ENCODE assay signal across 8 cellular contexts in genomic region chr3:98039322-98040024, GRCh38. TPM values are rescaled to one million over a fixed set of nuclear protein-coding genes. Genes with fewer than 3 reads are reported as not detected.
DNase-seq lines count a peak whose midpoint lies in the region; ATAC-seq and TF ChIP-seq lines count a peak whose summit lies in the region.

No MANE protein-coding gene starts in this region.

- H3F3A ChIP-seq in SK-N-SH (replicated peaks; ENCODE audit: insufficient read depth) = no peaks in the 10 kb centered on the region

- H2AFZ ChIP-seq in SK-N-SH (ENCODE audit: low read depth) = peak overlapping the region; percentile 85

- H3K9me2 ChIP-seq in SK-N-SH = no peaks in the 10 kb centered on the region

- H4K20me1 ChIP-seq in SK-N-SH (ENCODE audit: insufficient read depth) = no peaks in the 10 kb centered on the region

- H3K4me3 Mint-ChIP-seq in type B pancreatic cell = peak overlapping the region; percentile 93

- peak; percentile 72 for DNase-seq in GM12864 (ENCODE audit: low read depth)
- DNase-seq in NB4 (ENCODE audit: low read depth) = peak; percentile 82
- peak; percentile 42 for DNase-seq in SK-N-SH
- DNase-seq in activated naive CD4-positive, alpha-beta T cell treated with anti-CD3 and anti-CD28 coated beads, Interleukin-2, amount 50 U/mL, for 72 hours (ENCODE audit: low spot score in 2 of 2) = peak; percentile 65 to 68
- DNase-seq in head of caudate nucleus = peak; percentile 4 to 87 (median 68)
- DNase-seq in pons (ENCODE audit: low spot score) = peak; percentile 96
- DNase-seq in type B pancreatic cell (ENCODE audit: extremely low spot score, unreplicated experiment) = no peak

- peaks cover 23% of the 10 kb centered on the region for H3K27me3 Mint-ChIP-seq in type B pancreatic cell

- no peak overlapping the region for H3K27ac ChIP-seq in SK-N-SH (ENCODE audit: low read depth in 2 of 2, low read length in 1 of 2)

- no peak overlapping the region for H3K9ac ChIP-seq in SK-N-SH

- no peak for TF ChIP-seq POLR2A in NB4 (IDR thresholded peaks at IDR 0.05; ENCODE audit: extremely low read depth, insufficient read length)

- peak; percentile 81 for TF ChIP-seq RAD21 in SK-N-SH (IDR thresholded peaks at IDR 0.05; ENCODE audit: low read length)

- H3K4me2 ChIP-seq in SK-N-SH = peak overlapping the region; percentile 74

- TF ChIP-seq CTCF in GM12864 (IDR thresholded peaks at IDR 0.05; ENCODE audit: low read depth, low read length, missing control alignments) (peak; percentile 82), NB4 (IDR thresholded peaks at IDR 0.05; ENCODE audit: low read depth, low read length) (peak; percentile 67), SK-N-SH (IDR thresholded peaks at IDR 0.05) (peak; percentile 96), type B pancreatic cell (conservative IDR thresholded peaks at IDR 0.05) (peak; percentile 96)

- no peaks in the 10 kb centered on the region; a peak in 1 of 4 replicates for H3K4me1 ChIP-seq in SK-N-SH (ENCODE audit: control insufficient read depth in 1 of 2, insufficient read depth in 2 of 2, low read depth in 1 of 2, low read length in 1 of 2)

- CTCF ChIA-PET in SK-N-SH (lab: Yijun Ruan, JAX) = interaction anchor here (0.6 to 7.9 kb wide), 44 partner anchors 8 to 1591 kb away, joined by 3 to 82 read pairs (median 4); partner anchors contain the start of gene OR5K4

- peak; percentile 95 for ATAC-seq in HG02610 (IDR thresholded peaks at IDR 0.05; ENCODE audit: unreplicated experiment)
- peak; percentile 84 to 95 for ATAC-seq in activated naive CD4-positive, alpha-beta T cell treated with anti-CD3 and anti-CD28 coated beads, Interleukin-2, amount 50 U/mL, for 72 hours

- no peak for TF ChIP-seq EP300 in SK-N-SH (IDR thresholded peaks at IDR 0.05; ENCODE audit: borderline replicate concordance in 1 of 2, low read depth in 1 of 2, low read length in 1 of 2)

- H3K27me3 ChIP-seq in SK-N-SH (ENCODE audit: insufficient read depth) = no peaks in the 10 kb centered on the region

- H3K4me3 ChIP-seq in GM12864 (ENCODE audit: low read depth, low read length) (peak overlapping the region; percentile 58), NB4 (ENCODE audit: low read depth, low read length) (peak overlapping the region; percentile 33), SK-N-SH (ENCODE audit: low read depth in 2 of 2, low read length in 1 of 2) (peak overlapping the region; percentile 48 to 64)

- no peaks in the 10 kb centered on the region for H3K79me2 ChIP-seq in SK-N-SH (ENCODE audit: insufficient read depth)

- H3K4me1 Mint-ChIP-seq in type B pancreatic cell (ENCODE audit: unreplicated experiment) = no peaks in the 10 kb centered on the region

- intact Hi-C loops in head of caudate nucleus (cut with DNase I) = loop anchor here (1.0 to 10.0 kb wide), 2 partner anchors 290 to 555 kb away; partner anchors contain the start of gene CPOX

- no peaks in the 10 kb centered on the region for H3K9me3 ChIP-seq in SK-N-SH

- H3K27ac Mint-ChIP-seq in activated naive CD4-positive, alpha-beta T cell treated with anti-CD3 and anti-CD28 coated beads, Interleukin-2, amount 50 U/mL, for 72 hours = peak overlapping the region; percentile 67 to 91
- H3K27ac Mint-ChIP-seq in type B pancreatic cell = peak overlapping the region; percentile 65

- 11% methylated on average over 13 of the region's 13 CpGs for WGBS in SK-N-SH (ENCODE audit: low lambda C conversion rate)

- peaks cover 0 to 5% of the 10 kb centered on the region in 2 donors for H3K36me3 Mint-ChIP-seq in activated naive CD4-positive, alpha-beta T cell treated with anti-CD3 and anti-CD28 coated beads, Interleukin-2, amount 50 U/mL, for 72 hours
- no peaks in the 10 kb centered on the region for H3K36me3 Mint-ChIP-seq in type B pancreatic cell

- no peaks in the 10 kb centered on the region for H3K36me3 ChIP-seq in SK-N-SH (replicated peaks in 1 of 2; ENCODE audit: control insufficient read depth in 1 of 2, insufficient read depth in 2 of 2, low read length in 1 of 2)

- POLR2A ChIA-PET in SK-N-SH (lab: Yijun Ruan, JAX) = no interaction called here

- peaks cover 0 to 3% of the 10 kb centered on the region in 2 donors for H3K9me3 Mint-ChIP-seq in activated naive CD4-positive, alpha-beta T cell treated with anti-CD3 and anti-CD28 coated beads, Interleukin-2, amount 50 U/mL, for 72 hours
- no peaks in the 10 kb centered on the region for H3K9me3 Mint-ChIP-seq in type B pancreatic cell

TF ChIP-seq in SK-N-SH, 30 proteins besides CTCF, POLR2A, EP300 and RAD21:
- peak; percentile 58 for TF ChIP-seq SMC3 (IDR thresholded peaks at IDR 0.05; ENCODE audit: low read depth, low read length)
- no peak for TF ChIP-seq USF1 (IDR thresholded peaks at IDR 0.05; ENCODE audit: borderline replicate concordance, low read depth)
- 0 out of 2 replicates have a peak, but pooled peaks have one; percentile 9 for TF ChIP-seq RCOR1 (IDR thresholded peaks at IDR 0.05; ENCODE audit: low read length)
- no peak for TF ChIP-seq IRF3 (IDR thresholded peaks at IDR 0.05; ENCODE audit: low read depth, low read length)
- TF ChIP-seq YY1 (IDR thresholded peaks at IDR 0.05; ENCODE audit: low read depth) = no peak

RNA-seq across cellular contexts. Expression of gene GABRR3, which starts 4.4 kb away (rescaled TPM):
- polyA plus RNA-seq in SK-N-SH (2012; rRNA removed) = not detected in 2 replicates
- not detected in 2 replicates for polyA plus RNA-seq in SK-N-SH (2012; cell fraction: cytosol; rRNA removed)
- not detected in 2 replicates for polyA plus RNA-seq in SK-N-SH (2012; cell fraction: nucleus; rRNA removed)
- total RNA-seq in activated naive CD4-positive, alpha-beta T cell treated with anti-CD3 and anti-CD28 coated beads, Interleukin-2, amount 50 U/mL, for 72 hours = not detected
- total RNA-seq in type B pancreatic cell (ENCODE audit: low replicate concordance) = not detected in 2 replicates

RNA-seq across cellular contexts. Expression of gene OR5AC2, which starts 47.5 kb away (rescaled TPM):
- polyA plus RNA-seq in SK-N-SH (2012; rRNA removed) = not detected in 2 replicates
- polyA plus RNA-seq in SK-N-SH (2012; cell fraction: cytosol; rRNA removed) = not detected in 2 replicates
- not detected in 2 replicates for polyA plus RNA-seq in SK-N-SH (2012; cell fraction: nucleus; rRNA removed)
- not detected for total RNA-seq in activated naive CD4-positive, alpha-beta T cell treated with anti-CD3 and anti-CD28 coated beads, Interleukin-2, amount 50 U/mL, for 72 hours
- not detected in 2 replicates for total RNA-seq in type B pancreatic cell (ENCODE audit: low replicate concordance)
